ENCODE assay signal across 1 cellular context in the genomic region with DNA sequence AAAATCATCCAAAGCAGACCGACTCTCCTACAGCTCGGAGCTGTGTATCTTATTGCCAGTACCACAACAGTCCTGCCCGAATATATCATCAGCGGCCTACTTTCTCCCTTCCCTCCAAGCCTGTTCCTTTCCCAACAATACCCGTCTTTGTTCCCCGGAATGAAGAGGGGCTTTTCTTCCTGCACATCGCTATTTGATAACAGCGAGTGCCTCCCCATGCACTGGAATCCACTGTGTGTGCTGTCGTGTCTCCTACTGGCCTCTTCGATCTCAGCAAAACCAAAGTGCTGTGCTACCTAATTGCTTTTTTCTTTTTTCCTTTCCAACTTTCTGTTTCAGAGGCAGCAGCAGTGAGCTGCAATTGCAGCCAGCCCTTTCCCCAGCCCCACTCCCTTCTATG.
TF ChIP-seq lines count a peak whose summit lies in the region.

No MANE protein-coding gene starts in this region.

TF ChIP-seq in GM23338, 12 proteins besides CTCF, POLR2A, EP300 and RAD21 (continued from another document):
- no peak for TF ChIP-seq ETS1 (IDR thresholded peaks at IDR 0.05)
- TF ChIP-seq STAT1 (IDR thresholded peaks at IDR 0.05; ENCODE audit: unreplicated experiment), result no peak
